ENCODE assay signal across 10 cellular contexts in the genomic region with DNA sequence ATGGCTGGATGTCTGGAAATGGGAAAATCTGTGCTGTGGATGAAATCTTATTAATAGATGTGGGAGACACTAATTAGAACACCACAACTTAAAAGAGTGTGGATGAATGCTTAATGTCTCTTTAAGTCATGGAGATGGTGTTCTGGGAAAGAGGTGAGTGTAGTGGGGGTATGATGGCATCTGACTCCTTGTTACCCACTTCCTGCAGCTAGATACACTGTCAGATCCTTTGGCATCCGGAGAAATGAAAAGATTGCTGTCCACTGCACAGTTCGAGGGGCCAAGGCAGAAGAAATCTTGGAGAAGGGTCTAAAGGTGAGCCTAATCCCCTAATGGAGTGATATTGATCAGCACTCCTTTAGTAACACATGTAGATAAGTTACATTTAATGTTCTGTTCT. TPM values are rescaled to one million over a fixed set of nuclear protein-coding genes. Genes with fewer than 3 reads are reported as not detected.
DNase-seq lines count a peak whose midpoint lies in the region; ATAC-seq and TF ChIP-seq lines count a peak whose summit lies in the region.
"Had no signal": no experiment of that assay in that cellular context is flagged by ENCODE, and none has a peak within 500 bp of the region (broad histone marks: within the 10 kb centered on the region; RNA-seq: fewer than 3 reads in every experiment).

No MANE protein-coding gene starts in this region.

- DNase-seq in DND-41 (no peak), NB4 (ENCODE audit: low read depth) (no peak), choroid plexus epithelial cell (ENCODE audit: low read depth) (no peak), ovary (no peak), vagina (ENCODE audit: extremely low spot score in 2 of 2) (no peak), OCI-M2 (lab: John Stamatoyannopoulos, UW; ENCODE audit: unreplicated experiment) (no peak), sigmoid colon (no peak)
- DNase-seq: H7, hypothalamus had no signal

- H3K79me2 ChIP-seq in DND-41 (ENCODE audit: insufficient read depth, low read length), result peaks cover 70% of the 10 kb centered on the region

- H3K36me3 ChIP-seq in DND-41 (ENCODE audit: insufficient read depth, low read length), result peaks cover 69% of the 10 kb centered on the region
- H3K36me3 ChIP-seq in ovary, result no peaks in the 10 kb centered on the region
- H3K36me3 ChIP-seq in vagina, result peaks cover 0 to 47% of the 10 kb centered on the region in 2 donors
- H3K36me3 ChIP-seq in sigmoid colon, result peaks cover 27 to 62% (median 35%) of the 10 kb centered on the region in 4 donors

- H2AFZ ChIP-seq in DND-41 (ENCODE audit: low read depth, low read length), result no peak overlapping the region

- no peak for TF ChIP-seq CTCF in DND-41 (IDR thresholded peaks at IDR 0.05; ENCODE audit: borderline replicate concordance, extremely low read depth, low read length, poor library complexity, severe bottlenecking)
- TF ChIP-seq CTCF in NB4 (IDR thresholded peaks at IDR 0.05; ENCODE audit: low read depth, low read length), result no peak
- no peak for TF ChIP-seq CTCF in choroid plexus epithelial cell (conservative IDR thresholded peaks at IDR 0.05; ENCODE audit: low read depth, low read length)
- TF ChIP-seq CTCF in nephron (IDR thresholded peaks at IDR 0.05; ENCODE audit: unreplicated experiment in 3 of 3), result no peak
- TF ChIP-seq CTCF in ovary (IDR thresholded peaks at IDR 0.05), result no peak
- no peak for TF ChIP-seq CTCF in vagina (IDR thresholded peaks at IDR 0.05)
- TF ChIP-seq CTCF in sigmoid colon (IDR thresholded peaks at IDR 0.05), result no peak

- H4K20me1 ChIP-seq in DND-41 (ENCODE audit: insufficient read depth, low read length), result peaks cover 59% of the 10 kb centered on the region

- 36 to 75% (median 43%) methylated on average over 2 of the region's 2 CpGs for WGBS in ovary, 3 donors
- WGBS in sigmoid colon, 2 donors, result 60 to 73% methylated on average over 2 of the region's 2 CpGs

- no peaks in the 10 kb centered on the region for H3K9me3 Mint-ChIP-seq in nephron

- TF ChIP-seq EP300 in ovary (IDR thresholded peaks at IDR 0.05), result no peak
- no peak for TF ChIP-seq EP300 in sigmoid colon (IDR thresholded peaks at IDR 0.05)

- H3K9me3 ChIP-seq in DND-41 (ENCODE audit: insufficient read depth, low read length, severe bottlenecking) (no peaks in the 10 kb centered on the region), ovary (no peaks in the 10 kb centered on the region), vagina (no peaks in the 10 kb centered on the region), sigmoid colon (no peaks in the 10 kb centered on the region)

- H3K27ac ChIP-seq in DND-41 (ENCODE audit: low read length) (no peak overlapping the region), ovary (no peak overlapping the region), vagina (no peak overlapping the region), sigmoid colon (no peak overlapping the region)

- peak overlapping the region; percentile 39 to 98 (median 87) for H3K27ac Mint-ChIP-seq in nephron

- H3K4me2 ChIP-seq in DND-41 (ENCODE audit: insufficient read depth, low read length), result peak overlapping the region; percentile 97

- H3K4me1 Mint-ChIP-seq in nephron, result peaks cover 47% of the 10 kb centered on the region

- H3K4me1 ChIP-seq in DND-41 (ENCODE audit: insufficient read depth, low read length), result peaks cover 55% of the 10 kb centered on the region
- peaks cover 11% of the 10 kb centered on the region for H3K4me1 ChIP-seq in ovary (ENCODE audit: insufficient read depth)
- H3K4me1 ChIP-seq in vagina, result peaks cover 48% of the 10 kb centered on the region
- H3K4me1 ChIP-seq in sigmoid colon, result peaks cover 0 to 55% (median 39%) of the 10 kb centered on the region in 4 donors

- no peak for ATAC-seq in DND-41 (ENCODE audit: insufficient read depth, low read depth)

- H3K27me3 Mint-ChIP-seq in nephron (ENCODE audit: low read depth), result no peaks in the 10 kb centered on the region

- peak overlapping the region; percentile 79 for H3K9ac ChIP-seq in DND-41 (ENCODE audit: low read depth, low read length)

- H3K36me3 Mint-ChIP-seq in nephron (ENCODE audit: low read depth), result peaks cover 63% of the 10 kb centered on the region

- no peaks in the 10 kb centered on the region for H3K27me3 ChIP-seq in DND-41 (ENCODE audit: insufficient read depth, low read length, poor library complexity)
- no peaks in the 10 kb centered on the region for H3K27me3 ChIP-seq in ovary
- no peaks in the 10 kb centered on the region for H3K27me3 ChIP-seq in vagina
- no peaks in the 10 kb centered on the region for H3K27me3 ChIP-seq in sigmoid colon

- peak overlapping the region in 1 of 2 experiments; percentile 76; a peak in 1 of 4 replicates for H3K4me3 ChIP-seq in DND-41 (ENCODE audit: low read depth in 1 of 2, low read length in 2 of 2)
- peak overlapping the region; percentile 98 for H3K4me3 ChIP-seq in NB4 (ENCODE audit: low read depth, low read length)
- peak overlapping the region; percentile 91 for H3K4me3 ChIP-seq in choroid plexus epithelial cell (ENCODE audit: low read depth, low read length)
- H3K4me3 ChIP-seq in ovary, result no peak overlapping the region
- H3K4me3 ChIP-seq in vagina, result no peak overlapping the region
- no peak overlapping the region for H3K4me3 ChIP-seq in sigmoid colon

- TF ChIP-seq POLR2A in NB4 (IDR thresholded peaks at IDR 0.05; ENCODE audit: extremely low read depth, insufficient read length) (no peak), ovary (IDR thresholded peaks at IDR 0.05) (no peak), vagina (IDR thresholded peaks at IDR 0.05) (no peak), sigmoid colon (IDR thresholded peaks at IDR 0.05) (no peak)

- intact Hi-C loops in ovary (cut with DNase I), result loop anchor here in 2 of 4 donors (5.0 to 10.0 kb wide), 2 partner anchors 49 to 51 kb away; a partner anchor contains a TSS
- intact Hi-C loops in vagina (cut with DNase I), result no loop called here
- intact Hi-C loops in sigmoid colon (cut with DNase I), result loop anchor here (5.0 kb wide), 1 partner anchor 49 kb away; a partner anchor contains a TSS

- peak overlapping the region; percentile 97 to 99 (median 98) for H3K4me3 Mint-ChIP-seq in nephron

RNA-seq across cellular contexts. Expression of a gene that starts 2.0 kb away (rescaled TPM):
- total RNA-seq in ovary (1,000 to 10,000 TPM; 1,656 to 2,751 (median 1,969) TPM), vagina (948 TPM), sigmoid colon (1,000 to 10,000 TPM in 2 of 4 donors, 100 to 1,000 TPM in 2; 735 to 1,309 (median 1,008) TPM)
- polyA plus RNA-seq in ovary (1,000 to 10,000 TPM; 4,158 to 5,066 TPM), sigmoid colon (1,000 to 10,000 TPM; 2,325 to 3,932 (median 2,641) TPM)

RNA-seq across cellular contexts. Expression of a gene that starts 49.7 kb away (rescaled TPM):
- total RNA-seq in ovary, result 10 to 100 TPM; 17.8 to 38.0 (median 27.3) TPM
- polyA plus RNA-seq in ovary, result 10 to 100 TPM; 13.0 to 29.8 TPM
- total RNA-seq in vagina, result 25.5 TPM
- 10 to 100 TPM; 25.7 to 29.9 (median 26.7) TPM for total RNA-seq in sigmoid colon
- polyA plus RNA-seq in sigmoid colon, result 10 to 100 TPM; 12.3 to 18.3 (median 15.0) TPM

Comparison
In these comparisons a context has a peak if more than half of its experiments do, and no peak if none do; other contexts are left out.
1. H3K4me3 ChIP-seq: peak in NB4 (single experiment) and choroid plexus epithelial cell (single experiment); none in ovary (single experiment), vagina (0 of 2) and sigmoid colon (0 of 4).